In genomic region chr22:20299736-20300136, GRCh38 we compare ENCODE assay signal across 1 cellular context.
TF ChIP-seq lines count a peak whose summit lies in the region.

No MANE protein-coding gene starts in this region.

TF ChIP-seq in H1, 55 proteins besides CTCF, POLR2A, EP300 and RAD21 (continued from another document):
- no peak for TF ChIP-seq EGR1 (IDR thresholded peaks at IDR 0.05; ENCODE audit: borderline replicate concordance, low read depth, low read length)
- TF ChIP-seq TAF7 (optimal IDR thresholded peaks at IDR 0.05; ENCODE audit: borderline replicate concordance, low read depth, low read length) = no peak
- no peak for TF ChIP-seq CBX5 (IDR thresholded peaks at IDR 0.05; ENCODE audit: low read depth, low read length)
- TF ChIP-seq EZH2 (IDR thresholded peaks at IDR 0.05; ENCODE audit: low read depth, low read length, severe bottlenecking) = peak; percentile 44
- no peak for TF ChIP-seq JUN (IDR thresholded peaks at IDR 0.05; ENCODE audit: low read depth, low read length)
- no peak for TF ChIP-seq RFX5 (IDR thresholded peaks at IDR 0.05; ENCODE audit: borderline replicate concordance, low read depth, low read length)
- peak; percentile 22; the same call in 1 of the 2 replicates for TF ChIP-seq MAX (IDR thresholded peaks at IDR 0.05)
- TF ChIP-seq FOSL1 (IDR thresholded peaks at IDR 0.05; ENCODE audit: insufficient read depth, low read depth, low read length) = no peak
- TF ChIP-seq GTF2F1 (IDR thresholded peaks at IDR 0.05; ENCODE audit: borderline replicate concordance, low read depth, low read length) = no peak
- no peak for TF ChIP-seq NANOG (IDR thresholded peaks at IDR 0.05; ENCODE audit: insufficient read depth, low read depth, low read length, poor library complexity, severe bottlenecking)
- TF ChIP-seq SIN3A (conservative IDR thresholded peaks at IDR 0.05 in 1 of 2, IDR thresholded peaks at IDR 0.05 in 1 of 2; ENCODE audit: low read depth in 1 of 2, low read length in 2 of 2) = no peak
- peak; percentile 72 for TF ChIP-seq KDM4A (IDR thresholded peaks at IDR 0.05; ENCODE audit: low read depth, low read length, severe bottlenecking)
- TF ChIP-seq SRF (IDR thresholded peaks at IDR 0.05; ENCODE audit: low read depth, low read length) = no peak
- TF ChIP-seq KDM5A (IDR thresholded peaks at IDR 0.05; ENCODE audit: low read length) = no peak
